Comparison of ENCODE assay signal across 20 cellular contexts in the genomic region with DNA sequence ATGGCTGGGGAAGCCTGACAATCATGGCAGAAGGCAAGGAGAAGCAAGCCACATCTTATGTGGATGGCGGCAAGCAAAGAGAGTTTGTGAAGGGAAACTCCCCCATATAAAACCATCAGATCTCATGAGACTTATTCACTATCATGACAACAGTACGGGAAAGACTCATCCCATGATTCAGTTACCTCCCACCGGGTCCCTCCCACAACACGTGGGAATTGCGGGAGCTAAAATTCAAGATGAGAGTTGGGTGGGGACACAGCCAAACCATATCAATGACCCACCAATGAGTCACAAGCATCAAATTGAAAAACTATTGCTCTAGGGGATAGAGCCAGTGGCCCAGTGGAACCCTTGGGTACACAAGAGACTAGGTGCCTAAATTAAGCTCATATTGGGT.
DNase-seq lines count a peak whose midpoint lies in the region; ATAC-seq and TF ChIP-seq lines count a peak whose summit lies in the region.
"Had no signal": no experiment of that assay in that cellular context is flagged by ENCODE, and none has a peak within 500 bp of the region (broad histone marks: within the 10 kb centered on the region; RNA-seq: fewer than 3 reads in every experiment).

No MANE protein-coding gene starts in this region.

- H3K27me3 ChIP-seq in esophagus muscularis mucosa, result no peaks in the 10 kb centered on the region
- H3K27me3 ChIP-seq in sigmoid colon, result no peaks in the 10 kb centered on the region

- TF ChIP-seq POLR2A in esophagus muscularis mucosa (IDR thresholded peaks at IDR 0.05; ENCODE audit: low read depth), result no peak
- no peak for TF ChIP-seq POLR2A in sigmoid colon (IDR thresholded peaks at IDR 0.05)

- no peak for TF ChIP-seq EP300 in esophagus muscularis mucosa (IDR thresholded peaks at IDR 0.05)
- no peak for TF ChIP-seq EP300 in sigmoid colon (IDR thresholded peaks at IDR 0.05)

- intact Hi-C loops in esophagus muscularis mucosa (cut with DNase I), result no loop called here
- intact Hi-C loops in sigmoid colon (cut with DNase I), result no loop called here

- 91% methylated on average over 5 of the region's 5 CpGs for WGBS in esophagus muscularis mucosa
- 92 to 98% methylated on average over 5 of the region's 5 CpGs for WGBS in sigmoid colon, 2 donors

- ATAC-seq in GM21723 (IDR thresholded peaks at IDR 0.05; ENCODE audit: unreplicated experiment) (no peak), HG02623 (IDR thresholded peaks at IDR 0.05; ENCODE audit: unreplicated experiment) (no peak)
- ATAC-seq: GM12878, HCT116 had no signal

- H3K27ac ChIP-seq in esophagus muscularis mucosa (replicated peaks in 1 of 4) (no peak overlapping the region), sigmoid colon (no peak overlapping the region)
- H3K27ac ChIP-seq: GM23248 had no signal

- H3K36me3 ChIP-seq in esophagus muscularis mucosa, result no peaks in the 10 kb centered on the region
- no peaks in the 10 kb centered on the region for H3K36me3 ChIP-seq in sigmoid colon

- H3K9me3 ChIP-seq in esophagus muscularis mucosa, result no peaks in the 10 kb centered on the region
- H3K9me3 ChIP-seq in sigmoid colon, result no peaks in the 10 kb centered on the region

- DNase-seq in Daoy (ENCODE audit: low read depth), result peak; percentile 40
- peak; percentile 49 for DNase-seq in M059J (ENCODE audit: low read depth)
- DNase-seq in T1000 (lab: John Stamatoyannopoulos, UW), result peak; percentile 63
- peak; percentile 84 for DNase-seq in esophagus muscularis mucosa (ENCODE audit: extremely low spot score)
- no peak for DNase-seq in glomerular visceral epithelial cell (ENCODE audit: extremely low spot score)
- no peak for DNase-seq in sigmoid colon
- DNase-seq: C1 segment of cervical spinal cord; Calu3; CD4-positive, alpha-beta memory T cell; COR-L47; DMS153; DND-41; EL; GDM1; GM23248; H9 had no signal

- H3K4me1 ChIP-seq in esophagus muscularis mucosa (no peaks in the 10 kb centered on the region), sigmoid colon (no peaks in the 10 kb centered on the region)

- TF ChIP-seq CTCF in esophagus muscularis mucosa (IDR thresholded peaks at IDR 0.05) (no peak), sigmoid colon (IDR thresholded peaks at IDR 0.05) (no peak)

- H3K4me3 ChIP-seq in esophagus muscularis mucosa, result no peak overlapping the region
- H3K4me3 ChIP-seq in sigmoid colon, result no peak overlapping the region
- H3K4me3 ChIP-seq: GM12878, GM23248 had no signal

Comparison
In these comparisons a context has a peak if more than half of its experiments do, and no peak if none do; other contexts are left out.
1. DNase-seq: peak in Daoy (single experiment), M059J (single experiment), T1000 (single experiment) and esophagus muscularis mucosa (single experiment); none in glomerular visceral epithelial cell (single experiment) and sigmoid colon (single experiment).